In the genomic region with DNA sequence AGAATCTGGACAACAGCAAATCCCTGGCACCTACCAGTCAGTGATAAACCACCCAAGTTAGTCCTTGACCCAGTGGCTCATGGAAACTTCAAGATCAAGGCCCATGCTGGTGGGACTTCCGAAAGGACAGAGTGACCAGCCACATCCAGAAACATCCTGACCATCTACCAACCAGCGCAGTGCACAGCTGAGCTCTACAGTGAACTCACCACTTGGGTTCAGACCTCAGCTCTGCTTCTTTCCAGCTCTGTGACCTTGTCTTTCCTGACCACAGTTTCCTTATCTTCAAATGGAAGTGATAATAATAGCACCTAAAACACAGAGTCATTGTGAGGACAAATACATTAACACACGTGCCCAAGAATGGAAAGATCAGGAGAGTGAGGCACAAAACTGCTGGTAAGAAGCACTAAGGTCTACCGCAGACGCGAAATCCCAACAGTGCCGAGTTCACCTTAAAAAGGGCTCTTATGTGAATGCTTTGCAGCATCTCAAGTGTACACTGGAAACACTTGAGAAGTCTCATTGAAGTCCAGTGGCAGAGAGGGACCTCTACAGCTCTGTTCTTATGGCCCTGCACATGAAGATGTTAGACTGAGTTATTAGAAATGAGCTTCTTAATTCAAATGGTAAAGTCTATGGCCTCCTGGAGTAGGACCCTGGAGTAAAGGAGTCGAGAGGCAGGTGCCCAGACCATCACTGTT, we compare ENCODE assay signal across 24 cellular contexts.
"Had no signal": no experiment of that assay in that cellular context is flagged by ENCODE, and none has a peak within 500 bp of the region (broad histone marks: within the 10 kb centered on the region; RNA-seq: fewer than 3 reads in every experiment).

No MANE protein-coding gene starts in this region.

- DNase-seq: activated CD4-positive, alpha-beta T cell treated with anti-CD3 and anti-CD28 coated beads for 48 hours; activated CD4-positive, alpha-beta T cell treated with anti-CD3 and anti-CD28 coated beads, Interleukin-2, amount 50 U/mL, for 48 hours; activated CD8-positive, alpha-beta memory T cell treated with anti-CD3 and anti-CD28 coated beads for 24 hours; activated effector memory CD4-positive, alpha-beta T cell treated with Interleukin-2 at 50 U/mL for 16 hours; activated naive CD4-positive, alpha-beta T cell treated with Interleukin-2 at 50 U/mL for 16 hours; aorta; body of pancreas; caudate nucleus; cortex of kidney; islet precursor cell; naive B cell; ovary; retina; stimulated activated CD4-positive, alpha-beta T cell treated with anti-CD3 and anti-CD28 coated beads, Interleukin-15, amount 100 ng/mL, for 24 hours; stimulated activated CD4-positive, alpha-beta T cell treated with anti-CD3 and anti-CD28 coated beads, Interleukin-2, amount 100 ng/mL, for 24 hours; stimulated activated naive B cell treated with anti-CD40 and anti-IgM and Interleukin-4, amounts not matched to agents 10 μg/mL and 1 μg/mL and 100 μg/mL, for 72 hours; WERI-Rb-1 had no signal

- H3K9me3 ChIP-seq: body of pancreas, ovary, prostate gland, vagina had no signal

- H3K4me3 ChIP-seq: body of pancreas, gastroesophageal sphincter, hepatocyte, ovary, prostate gland, suprapubic skin, vagina had no signal

- H2AFZ ChIP-seq: hepatocyte had no signal

- H3K4me1 ChIP-seq: body of pancreas, gastroesophageal sphincter, prostate gland, suprapubic skin, vagina had no signal

- FAIRE-seq: endothelial cell of umbilical vein had no signal

- H3K4me2 ChIP-seq: hepatocyte had no signal

- H3K27ac ChIP-seq: body of pancreas, gastroesophageal sphincter, hepatocyte, ovary, prostate gland, suprapubic skin, vagina, WERI-Rb-1 had no signal

- ATAC-seq: activated CD4-positive, CD25-positive, alpha-beta regulatory T cell treated with anti-CD3 and anti-CD28 coated beads, Interleukin-2, amount 50 U/mL, for 24 hours; body of pancreas; gastroesophageal sphincter; stimulated activated naive B cell treated with anti-CD40 and anti-IgM and Interleukin-4, amounts not matched to agents 10 μg/mL and 1 μg/mL and 100 μg/mL, for 72 hours had no signal

- H3K79me2 ChIP-seq: hepatocyte had no signal

- H3K36me3 ChIP-seq: gastroesophageal sphincter, ovary, prostate gland, suprapubic skin, vagina, WERI-Rb-1 had no signal

- H3K27me3 ChIP-seq: body of pancreas, hepatocyte, ovary, suprapubic skin, vagina had no signal
